In the genomic region with DNA sequence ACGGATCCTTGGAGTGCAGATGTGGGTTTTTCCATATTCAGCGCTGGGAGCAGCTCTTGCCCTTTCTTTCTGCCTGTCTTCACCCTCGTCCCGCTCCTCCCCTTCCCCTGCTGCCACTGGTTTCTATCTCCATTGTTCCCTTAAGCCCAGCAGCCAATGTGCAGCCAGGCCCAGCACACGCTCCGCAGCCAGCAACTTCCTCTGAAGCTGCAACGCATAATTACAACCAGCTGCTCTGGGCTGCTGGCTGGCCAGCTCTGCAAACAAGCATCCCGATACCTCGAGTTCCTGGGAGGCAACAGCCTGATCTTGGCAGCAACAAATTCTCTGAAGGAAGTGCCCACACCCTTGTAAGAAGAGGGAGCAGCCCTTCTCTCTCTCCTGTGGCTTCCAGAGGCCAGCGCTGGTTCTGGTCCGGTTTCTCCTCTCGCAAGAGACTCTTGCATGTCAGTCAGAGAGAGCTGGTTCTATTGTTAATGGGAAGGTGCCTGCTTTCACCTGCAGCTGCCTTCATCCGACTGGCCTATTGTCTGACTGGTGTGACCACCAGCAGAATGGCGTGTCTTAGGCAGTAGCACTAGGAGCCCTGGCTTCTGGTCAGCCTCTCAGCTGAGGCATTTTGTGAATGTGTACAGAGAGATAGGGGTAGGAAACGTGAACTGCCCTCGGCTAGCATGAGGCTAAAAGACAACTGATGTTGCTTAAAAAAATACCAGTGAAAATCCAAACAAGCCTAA, we compare ENCODE assay signal across 9 cellular contexts.
DNase-seq lines count a peak whose midpoint lies in the region; ATAC-seq, FAIRE-seq and TF ChIP-seq lines count a peak whose summit lies in the region.
"Had no signal": no experiment of that assay in that cellular context is flagged by ENCODE, and none has a peak within 500 bp of the region (broad histone marks: within the 10 kb centered on the region; RNA-seq: fewer than 3 reads in every experiment).

No MANE protein-coding gene starts in this region.

- H3K9me2 ChIP-seq in OCI-LY1 (ENCODE audit: low read depth, low read length), result no peaks in the 10 kb centered on the region

- TF ChIP-seq CTCF in OCI-LY1 (IDR thresholded peaks at IDR 0.05; ENCODE audit: low read length) (no peak), endothelial cell of umbilical vein (IDR thresholded peaks at IDR 0.05; ENCODE audit: extremely low read depth in 1 of 2, insufficient read depth in 1 of 2, low read depth in 1 of 2, low read length in 2 of 2) (no peak), uterus (IDR thresholded peaks at IDR 0.05) (no peak)

- H3K9me3 Mint-ChIP-seq in activated naive CD4-positive, alpha-beta T cell treated with anti-CD3 and anti-CD28 coated beads, Interleukin-2, amount 50 U/mL, for 72 hours, result no peaks in the 10 kb centered on the region

- TF ChIP-seq POLR2A in endothelial cell of umbilical vein (IDR thresholded peaks at IDR 0.05; ENCODE audit: low read depth, low read length), result no peak
- TF ChIP-seq POLR2A in uterus (IDR thresholded peaks at IDR 0.05), result no peak

- H3K4me1 ChIP-seq in OCI-LY1 (ENCODE audit: insufficient read depth, low read length, severe bottlenecking) (peaks cover 51% of the 10 kb centered on the region), endothelial cell of umbilical vein (ENCODE audit: control insufficient read depth, extremely low read depth, insufficient read depth, low read length) (peaks cover 36% of the 10 kb centered on the region), uterus (peaks cover 13 to 16% of the 10 kb centered on the region in 2 donors)

- POLR2A ChIA-PET in endothelial cell of umbilical vein (lab: Charles Lee), result interaction anchor here (0.5 to 1.8 kb wide), 5 partner anchors 14 to 147 kb away, joined by 3 to 6 read pairs (median 4); a partner anchor contains a TSS

- no peaks in the 10 kb centered on the region for H3K9me3 ChIP-seq in OCI-LY1 (ENCODE audit: low read length)
- no peaks in the 10 kb centered on the region for H3K9me3 ChIP-seq in endothelial cell of umbilical vein (replicated peaks; ENCODE audit: control insufficient read depth, insufficient read depth, low read length)
- no peaks in the 10 kb centered on the region for H3K9me3 ChIP-seq in uterus

- BruUV-seq in endothelial cell of umbilical vein (replicated peaks; lab: Mats Ljungman, UMichigan), result no TSS peak

- H3K9me1 ChIP-seq in endothelial cell of umbilical vein (replicated peaks; ENCODE audit: control insufficient read depth, extremely low read depth, insufficient read depth, low read length), result no peaks in the 10 kb centered on the region

- H3K4me2 ChIP-seq in OCI-LY1 (ENCODE audit: low read length), result peak overlapping the region; percentile 41; the same call in 1 of the 2 replicates
- H3K4me2 ChIP-seq in endothelial cell of umbilical vein (ENCODE audit: insufficient read depth, low read length), result peak overlapping the region; percentile 15

- H3K27me3 ChIP-seq in OCI-LY1 (ENCODE audit: insufficient read depth, low read length), result no peaks in the 10 kb centered on the region
- H3K27me3 ChIP-seq in endothelial cell of umbilical vein (ENCODE audit: control insufficient read depth in 2 of 2, insufficient read depth in 2 of 2, low read length in 2 of 2), result no peaks in the 10 kb centered on the region
- H3K27me3 ChIP-seq in uterus, result no peaks in the 10 kb centered on the region

- peaks cover 0 to 4% of the 10 kb centered on the region in 2 donors for H3K36me3 Mint-ChIP-seq in activated naive CD4-positive, alpha-beta T cell treated with anti-CD3 and anti-CD28 coated beads, Interleukin-2, amount 50 U/mL, for 72 hours

- H3K36me3 ChIP-seq in OCI-LY1 (ENCODE audit: insufficient read depth, low read length) (no peaks in the 10 kb centered on the region), endothelial cell of umbilical vein (ENCODE audit: control insufficient read depth in 2 of 2, extremely low read depth in 1 of 2, insufficient read depth in 2 of 2, low read length in 2 of 2) (no peaks in the 10 kb centered on the region), uterus (no peaks in the 10 kb centered on the region)

- peak overlapping the region; percentile 58 for H3K27ac ChIP-seq in OCI-LY1 (ENCODE audit: low read depth, low read length, poor library complexity, severe bottlenecking)
- H3K27ac ChIP-seq in endothelial cell of umbilical vein (ENCODE audit: insufficient read depth, low read depth, low read length), result peak overlapping the region; percentile 30
- H3K27ac ChIP-seq in uterus, result peak overlapping the region; percentile 88 to 92

- H3K4me3 ChIP-seq in OCI-LY1 (ENCODE audit: low read depth, low read length, poor library complexity, severe bottlenecking) (no peak overlapping the region), endothelial cell of umbilical vein (replicated peaks in 1 of 3; ENCODE audit: insufficient read depth in 1 of 3, low read depth in 1 of 3, low read length in 3 of 3) (no peak overlapping the region), uterus (peak overlapping the region in 1 of 2 donors; percentile 3)

- intact Hi-C loops in endothelial cell of umbilical vein (cut with micrococcal nuclease) (loop anchor here (1.0 to 5.0 kb wide), 4 partner anchors 14 to 145 kb away; a partner anchor contains a TSS), uterus (cut with DNase I; ENCODE audit: low total_unique reads) (no loop called here)

- dilution Hi-C loops in endothelial cell of umbilical vein (cut with MboI; ENCODE audit: extremely low pct_ligation_motif_present, low sequenced_read_pairs), result no loop called here

- no peak for ATAC-seq in HG03196 (IDR thresholded peaks at IDR 0.05; ENCODE audit: unreplicated experiment)
- ATAC-seq in activated naive CD4-positive, alpha-beta T cell treated with anti-CD3 and anti-CD28 coated beads, Interleukin-2, amount 50 U/mL, for 72 hours, result no peak

- peak; percentile 57 for DNase-seq in A172 (ENCODE audit: low spot score)
- DNase-seq in KBM-7, result peak; percentile 90
- peak; percentile 89 for DNase-seq in endothelial cell of umbilical vein (ENCODE audit: low read depth, low spot score)
- peak; percentile 63 for DNase-seq in middle frontal gyrus (ENCODE audit: extremely low spot score, low spot score)
- peak; percentile 76 to 86 for DNase-seq in uterus
- DNase-seq in activated naive CD4-positive, alpha-beta T cell treated with anti-CD3 and anti-CD28 coated beads, Interleukin-2, amount 50 U/mL, for 72 hours (ENCODE audit: low spot score in 2 of 2), result no peak
- DNase-seq: DND-41 had no signal

- H3K27ac Mint-ChIP-seq in activated naive CD4-positive, alpha-beta T cell treated with anti-CD3 and anti-CD28 coated beads, Interleukin-2, amount 50 U/mL, for 72 hours, result peak overlapping the region in 1 of 2 donors; percentile 23

- no peaks in the 10 kb centered on the region for H3F3A ChIP-seq in OCI-LY1 (ENCODE audit: insufficient read depth, low read length)

- H4K20me1 ChIP-seq in OCI-LY1 (ENCODE audit: insufficient read depth, low read length) (no peaks in the 10 kb centered on the region), endothelial cell of umbilical vein (replicated peaks; ENCODE audit: control insufficient read depth, extremely low read depth, insufficient read depth, low read length) (no peaks in the 10 kb centered on the region)

- peak; percentile 93 for FAIRE-seq in endothelial cell of umbilical vein (lab: Jason Lieb, UNC)

- H3K9ac ChIP-seq in OCI-LY1 (ENCODE audit: low read length) (no peak overlapping the region; the same call in 1 of the 2 replicates), endothelial cell of umbilical vein (replicated peaks; ENCODE audit: extremely low read depth, insufficient read depth, low read length) (no peak overlapping the region)

- H2AFZ ChIP-seq in OCI-LY1 (ENCODE audit: low read length) (no peak overlapping the region), endothelial cell of umbilical vein (ENCODE audit: low read depth, low read length) (peak overlapping the region; percentile 48)

- in situ Hi-C loops in KBM-7 (cut with MboI; ENCODE audit: low pct_unique_long_range_greater_than_20kb, low sequenced_read_pairs), result no loop called here

- CTCF ChIA-PET in endothelial cell of umbilical vein (lab: Charles Lee), result interaction anchor here (0.8 to 2.9 kb wide), 14 partner anchors 11 to 580 kb away, joined by 3 to 11 read pairs (median 5); a partner anchor contains a TSS

- H3K79me2 ChIP-seq in OCI-LY1 (ENCODE audit: insufficient read depth, low read length) (no peaks in the 10 kb centered on the region), endothelial cell of umbilical vein (ENCODE audit: control insufficient read depth, insufficient read depth, low read length) (no peaks in the 10 kb centered on the region)

TF ChIP-seq in endothelial cell of umbilical vein, 7 proteins besides CTCF, POLR2A, EP300 and RAD21:
- TF ChIP-seq, protein P1, sequence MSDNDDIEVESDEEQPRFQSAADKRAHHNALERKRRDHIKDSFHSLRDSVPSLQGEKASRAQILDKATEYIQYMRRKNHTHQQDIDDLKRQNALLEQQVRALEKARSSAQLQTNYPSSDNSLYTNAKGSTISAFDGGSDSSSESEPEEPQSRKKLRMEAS (IDR thresholded peaks at IDR 0.05; ENCODE audit: insufficient read depth, insufficient read length), result peak; percentile 17
- no peak for TF ChIP-seq EZH2 (IDR thresholded peaks at IDR 0.05; ENCODE audit: borderline replicate concordance, low read depth, low read length, severe bottlenecking)
- TF ChIP-seq FOS (IDR thresholded peaks at IDR 0.05; ENCODE audit: borderline replicate concordance, insufficient read depth, low read length), result no peak
- peak; percentile 35 for TF ChIP-seq POLR2AphosphoS5 (IDR thresholded peaks at IDR 0.05; ENCODE audit: insufficient read depth, low read depth, low read length)

Comparison
In these comparisons a context has a peak if more than half of its experiments do, and no peak if none do; other contexts are left out.
1. DNase-seq: peak in A172 (single experiment), KBM-7 (single experiment), endothelial cell of umbilical vein (single experiment), middle frontal gyrus (single experiment) and uterus (2 of 2); none in activated naive CD4-positive, alpha-beta T cell treated with anti-CD3 and anti-CD28 coated beads, Interleukin-2, amount 50 U/mL, for 72 hours (0 of 2).
2. H3K27ac ChIP-seq: peak in every context shown above with its lines; median percentile 90 in uterus; 58 in OCI-LY1; 30 in endothelial cell of umbilical vein.